1 cellular context compared by ENCODE assay signal in genomic region chr7:17640730-17641377, GRCh38.
TF ChIP-seq lines count a peak whose summit lies in the region.

No MANE protein-coding gene starts in this region.

TF ChIP-seq in H1, 55 proteins besides CTCF, POLR2A, EP300 and RAD21 (continued from another document):
- TF ChIP-seq CHD7 (IDR thresholded peaks at IDR 0.05; ENCODE audit: insufficient replicate concordance, low read length) (no peak), NRF1 (IDR thresholded peaks at IDR 0.05; ENCODE audit: low read depth, low read length) (no peak), TAF1 (IDR thresholded peaks at IDR 0.05; ENCODE audit: low read depth, low read length) (no peak), HDAC6 (IDR thresholded peaks at IDR 0.05; ENCODE audit: low read depth, low read length) (no peak), BCL11A (IDR thresholded peaks at IDR 0.05; ENCODE audit: low read depth in 2 of 2, low read length in 2 of 2) (no peak), USF2 (IDR thresholded peaks at IDR 0.05; ENCODE audit: low read length) (no peak), JUN (IDR thresholded peaks at IDR 0.05; ENCODE audit: low read depth, low read length) (no peak), JUND (IDR thresholded peaks at IDR 0.05; ENCODE audit: low read length) (no peak), RFX5 (IDR thresholded peaks at IDR 0.05; ENCODE audit: borderline replicate concordance, low read depth, low read length) (no peak)
TF ChIP-seq in H1: peak in this region for 0.
